ENCODE assay signal across 18 cellular contexts in genomic region chr19:4432918-4433506, GRCh38. TPM values are rescaled to one million over a fixed set of nuclear protein-coding genes. Genes with fewer than 3 reads are reported as not detected.
DNase-seq lines count a peak whose midpoint lies in the region; ATAC-seq, FAIRE-seq and TF ChIP-seq lines count a peak whose summit lies in the region.
"Had no signal": no experiment of that assay in that cellular context is flagged by ENCODE, and none has a peak within 500 bp of the region (broad histone marks: within the 10 kb centered on the region; RNA-seq: fewer than 3 reads in every experiment).

No MANE protein-coding gene starts in this region.

- TF ChIP-seq POLR2A in K562 (conservative IDR thresholded peaks at IDR 0.05) = no peak

- H3K9me1 ChIP-seq in K562 (ENCODE audit: control insufficient read depth, insufficient read depth, low read length) = peaks cover 4% of the 10 kb centered on the region

- in situ Hi-C loops in K562 (cut with MboI) = no loop called here

- no peaks in the 10 kb centered on the region for H3K9me3 ChIP-seq in K562 (replicated peaks; ENCODE audit: control insufficient read depth, insufficient read depth, low read depth, low read length)
- H3K9me3 ChIP-seq in osteoblast (ENCODE audit: low read depth, low read length) = no peaks in the 10 kb centered on the region
- H3K9me3 ChIP-seq: BE2C; BLaER1 treated with 17β-estradiol and CSF1 and Interleukin-3, amounts not matched to agents 10 nM and 100 nM had no signal

- DNase-seq in H7 = peak; percentile 55
- no peak for DNase-seq in K562 (ENCODE audit: extremely low read depth in 1 of 4, low spot score in 3 of 4)
- DNase-seq in osteoblast (ENCODE audit: insufficient read length, low spot score, missing footprints) = peak; percentile 51
- no peak for DNase-seq in medulla oblongata (ENCODE audit: extremely low spot score)
- no peak for DNase-seq in AG08395 (ENCODE audit: low spot score)
- DNase-seq: BE2C; CD4-positive, alpha-beta T cell; CD8-positive, alpha-beta memory T cell; DMS 273 treated with DMSO at 0.1 percent for 48 hours; DMS79; GF-D8; GOT3; HCEC 1CT had no signal

- peaks cover 68% of the 10 kb centered on the region for H3K36me3 ChIP-seq in H7 (replicated peaks; ENCODE audit: control insufficient read depth, insufficient read depth, low read length)
- peaks cover 92% of the 10 kb centered on the region; the same call in 2 of the 3 replicates for H3K36me3 ChIP-seq in K562 (ENCODE audit: control insufficient read depth, insufficient read depth, low read length)
- H3K36me3 ChIP-seq in osteoblast (ENCODE audit: insufficient read depth, low read length) = peaks cover 13% of the 10 kb centered on the region

- H3K4me1 ChIP-seq in K562 (replicated peaks in 1 of 2; ENCODE audit: control insufficient read depth in 2 of 2, insufficient read depth in 2 of 2, low read length in 2 of 2) (peaks cover 0 to 2% of the 10 kb centered on the region in 2 experiments; a peak in 1 of 5 replicates), osteoblast (ENCODE audit: insufficient read depth, low read length) (no peaks in the 10 kb centered on the region)
- H3K4me1 ChIP-seq: BE2C had no signal

- no peaks in the 10 kb centered on the region for H3K27me3 ChIP-seq in H7 (ENCODE audit: control insufficient read depth, insufficient read depth, low read length)
- H3K27me3 ChIP-seq in K562 (ENCODE audit: control insufficient read depth in 2 of 2, insufficient read depth in 2 of 2, low read length in 2 of 2) = no peaks in the 10 kb centered on the region
- H3K27me3 ChIP-seq in osteoblast (ENCODE audit: insufficient read depth, low read length) = no peaks in the 10 kb centered on the region
- H3K27me3 ChIP-seq: BE2C; BLaER1 treated with 17β-estradiol and CSF1 and Interleukin-3, amounts not matched to agents 10 nM and 100 nM had no signal

- no peak for TF ChIP-seq RAD21 in K562 (CRISPR knock-in tag; conservative IDR thresholded peaks at IDR 0.05 in 1 of 2, IDR thresholded peaks at IDR 0.05 in 1 of 2)

- H3K4me3 ChIP-seq in H7 (ENCODE audit: insufficient read depth, low read depth, low read length) (no peak overlapping the region), K562 (no peak overlapping the region), osteoblast (ENCODE audit: insufficient read depth, low read length) (no peak overlapping the region)

- CTCF ChIA-PET in K562 (lab: Yijun Ruan, JAX; ENCODE audit: low intra/inter-chr PET ratio) = no interaction called here

- no peak overlapping the region for H3K9ac ChIP-seq in K562 (ENCODE audit: insufficient read depth in 1 of 2, low read depth in 2 of 2, low read length in 2 of 2)

- H2AFZ ChIP-seq in K562 (ENCODE audit: low read depth, low read length) (no peak overlapping the region), osteoblast (ENCODE audit: low read length) (no peak overlapping the region)

- TF ChIP-seq CTCF in K562 (IDR thresholded peaks at IDR 0.05 in 2 of 3, conservative IDR thresholded peaks at IDR 0.05 in 1 of 3; ENCODE audit: insufficient read depth in 2 of 3, low read depth in 1 of 3, low read length in 3 of 3) (no peak), osteoblast (IDR thresholded peaks at IDR 0.05; ENCODE audit: extremely low read depth, low read depth, low read length) (no peak)

- no peak for FAIRE-seq in K562 (lab: Jason Lieb, UNC)
- FAIRE-seq: D721Med, GM12891, H54 had no signal

- TF ChIP-seq EP300 in K562 (IDR thresholded peaks at IDR 0.05; ENCODE audit: low read length) = no peak

- H3K27ac ChIP-seq in K562 (ENCODE audit: extremely low read depth, low read depth, low read length) (no peak overlapping the region), osteoblast (ENCODE audit: low read depth, low read length) (no peak overlapping the region)

- intact Hi-C loops in K562 (cut with micrococcal nuclease) = no loop called here

- H3K79me2 ChIP-seq in K562 (ENCODE audit: control insufficient read depth, insufficient read depth, low read length) (peaks cover 2% of the 10 kb centered on the region; the same call in 1 of the 3 replicates), osteoblast (ENCODE audit: insufficient read depth, low read length) (no peaks in the 10 kb centered on the region)

- no TSS peak for BruUV-seq in K562 (replicated peaks; lab: Mats Ljungman, UMichigan)

- 93% methylated on average over 18 of the region's 28 CpGs for WGBS in K562 (ENCODE audit: insufficient coverage, low coverage, missing lambda C conversion rate)

- H3K4me2 ChIP-seq in K562 (ENCODE audit: insufficient read depth, low read length) = no peak overlapping the region
- no peak overlapping the region for H3K4me2 ChIP-seq in osteoblast (ENCODE audit: insufficient read depth, low read length)

- no peaks in the 10 kb centered on the region for H4K20me1 ChIP-seq in K562 (replicated peaks; ENCODE audit: control insufficient read depth, insufficient read depth, low read length)
- H4K20me1 ChIP-seq in osteoblast (ENCODE audit: insufficient read depth, low read length) = peaks cover 4% of the 10 kb centered on the region

- ATAC-seq in K562 (no peak), GM19467 (IDR thresholded peaks at IDR 0.05; ENCODE audit: unreplicated experiment) (no peak)

- POLR2A ChIA-PET in K562 (lab: Yijun Ruan, JAX) = interaction anchor here (0.7 kb wide), 1 partner anchor 11 kb away, joined by 3 read pairs; no protein-coding TSS in a partner anchor

RNA-seq across cellular contexts. Expression of gene UBXN6, which starts 24.6 kb away (rescaled TPM):
- 36.0 and 41.8 TPM in 2 replicates for total RNA-seq in H7 (2014; rRNA removed; shearing (Covaris generic))
- 23.2 and 58.0 TPM in 2 replicates for total RNA-seq in K562 (2011; cell fraction: chromatin; rRNA removed; ENCODE audit: low replicate concordance)
- 57.5 and 64.5 TPM in 2 replicates for total RNA-seq in K562 (2011; cell fraction: nucleolus; rRNA removed)
- 32.2 and 37.0 TPM in 2 replicates for total RNA-seq in K562 (2011; cell fraction: nucleoplasm; rRNA removed)
- 49.7 and 63.6 TPM in 2 replicates for total RNA-seq in K562 (2014; rRNA removed)
- 8.6 and 11.0 TPM in 2 replicates for total RNA-seq in K562 (2014; rRNA removed; fragmentation: Illumina TruSeq; extraction: Trizol)
- 29.5 and 33.1 TPM in 2 replicates for total RNA-seq in K562 (2015; rRNA removed; fragmentation: Illumina TruSeq; extraction: Trizol)
- 80.8 and 90.2 TPM in 2 replicates for total RNA-seq in K562 (2021)
- 38.2 and 51.7 TPM in 2 replicates for polyA plus RNA-seq in K562 (2011; rRNA removed)
- 58.6 and 121 TPM in 2 replicates for polyA plus RNA-seq in K562 (2011; cell fraction: cytosol; rRNA removed)
- polyA plus RNA-seq in K562 (2011; cell fraction: nucleus; rRNA removed) = 54.4 and 74.2 TPM in 2 replicates
- polyA plus RNA-seq in K562 (2012) = 56.8 and 86.6 TPM in 2 replicates
- 17.5 and 45.2 TPM in 2 replicates for polyA plus RNA-seq in K562 (2014; fragmentation: Illumina TruSeq; extraction: Trizol)
- polyA plus RNA-seq in K562 (2014; fragmentation: Nextera tagmentation; extraction: Ambion mirVana) = 1 to 10 TPM in 1 of 2 experiments, under 1 TPM in 1; 0.48 to 1.8 TPM
- polyA plus RNA-seq in K562 (2014; rRNA removed) = 59.4 and 59.7 TPM in 2 replicates
- 17.1 and 20.7 TPM in 2 replicates for polyA minus RNA-seq in K562 (2011; rRNA and poly(A)+ RNA removed)
- polyA minus RNA-seq in K562 (2011; cell fraction: cytosol; rRNA and poly(A)+ RNA removed) = 32.3 and 41.4 TPM in 2 replicates
- polyA minus RNA-seq in K562 (2011; cell fraction: nucleus; rRNA and poly(A)+ RNA removed) = 14.9 and 15.9 TPM in 2 replicates
- 120 and 136 TPM in 2 replicates for total RNA-seq in osteoblast

RNA-seq across cellular contexts. Expression of gene CHAF1A, which starts 30.6 kb away (rescaled TPM):
- total RNA-seq in H7 (2014; rRNA removed; shearing (Covaris generic)) = 121 and 122 TPM in 2 replicates
- 122 and 169 TPM in 2 replicates for total RNA-seq in K562 (2011; cell fraction: chromatin; rRNA removed; ENCODE audit: low replicate concordance)
- 101 and 121 TPM in 2 replicates for total RNA-seq in K562 (2011; cell fraction: nucleolus; rRNA removed)
- 83.4 and 88.4 TPM in 2 replicates for total RNA-seq in K562 (2011; cell fraction: nucleoplasm; rRNA removed)
- 61.1 and 78.3 TPM in 2 replicates for total RNA-seq in K562 (2014; rRNA removed)
- 32.5 and 42.6 TPM in 2 replicates for total RNA-seq in K562 (2014; rRNA removed; fragmentation: Illumina TruSeq; extraction: Trizol)
- 51.4 and 51.8 TPM in 2 replicates for total RNA-seq in K562 (2015; rRNA removed; fragmentation: Illumina TruSeq; extraction: Trizol)
- total RNA-seq in K562 (2021) = 78.6 and 86.9 TPM in 2 replicates
- polyA plus RNA-seq in K562 (2011; rRNA removed) = 32.0 and 35.3 TPM in 2 replicates
- polyA plus RNA-seq in K562 (2011; cell fraction: cytosol; rRNA removed) = 33.8 and 95.9 TPM in 2 replicates
- 46.7 and 100 TPM in 2 replicates for polyA plus RNA-seq in K562 (2011; cell fraction: nucleus; rRNA removed)
- 65.6 and 65.8 TPM in 2 replicates for polyA plus RNA-seq in K562 (2012)
- polyA plus RNA-seq in K562 (2014; fragmentation: Illumina TruSeq; extraction: Trizol) = 45.2 and 59.3 TPM in 2 replicates
- polyA plus RNA-seq in K562 (2014; fragmentation: Nextera tagmentation; extraction: Ambion mirVana) = 1 to 10 TPM; 1.6 to 2.1 TPM
- polyA plus RNA-seq in K562 (2014; rRNA removed) = 65.4 and 73.4 TPM in 2 replicates
- 33.8 and 38.5 TPM in 2 replicates for polyA minus RNA-seq in K562 (2011; rRNA and poly(A)+ RNA removed)
- 43.1 and 61.4 TPM in 2 replicates for polyA minus RNA-seq in K562 (2011; cell fraction: cytosol; rRNA and poly(A)+ RNA removed)
- polyA minus RNA-seq in K562 (2011; cell fraction: nucleus; rRNA and poly(A)+ RNA removed) = 35.1 and 42.1 TPM in 2 replicates
- total RNA-seq in osteoblast = 3.6 and 5.6 TPM in 2 replicates

RNA-seq across cellular contexts. Expression of gene SH3GL1, which starts 32.7 kb away (rescaled TPM):
- total RNA-seq in H7 (2014; rRNA removed; shearing (Covaris generic)) = 73.1 and 97.7 TPM in 2 replicates
- total RNA-seq in K562 (2011; cell fraction: chromatin; rRNA removed; ENCODE audit: low replicate concordance) = 74.6 and 119 TPM in 2 replicates
- 59.7 and 60.0 TPM in 2 replicates for total RNA-seq in K562 (2011; cell fraction: nucleolus; rRNA removed)
- 58.7 and 78.3 TPM in 2 replicates for total RNA-seq in K562 (2011; cell fraction: nucleoplasm; rRNA removed)
- 48.0 and 60.1 TPM in 2 replicates for total RNA-seq in K562 (2014; rRNA removed)
- 6.1 and 9.4 TPM in 2 replicates for total RNA-seq in K562 (2014; rRNA removed; fragmentation: Illumina TruSeq; extraction: Trizol)
- total RNA-seq in K562 (2015; rRNA removed; fragmentation: Illumina TruSeq; extraction: Trizol) = 28.6 and 29.1 TPM in 2 replicates
- 72.0 and 75.3 TPM in 2 replicates for total RNA-seq in K562 (2021)
- polyA plus RNA-seq in K562 (2011; rRNA removed) = 25.7 and 44.0 TPM in 2 replicates
- polyA plus RNA-seq in K562 (2011; cell fraction: cytosol; rRNA removed) = 41.8 and 96.4 TPM in 2 replicates
- polyA plus RNA-seq in K562 (2011; cell fraction: nucleus; rRNA removed) = 68.2 and 94.2 TPM in 2 replicates
- polyA plus RNA-seq in K562 (2012) = 51.2 and 58.7 TPM in 2 replicates
- polyA plus RNA-seq in K562 (2014; fragmentation: Illumina TruSeq; extraction: Trizol) = 25.5 and 57.0 TPM in 2 replicates
- polyA plus RNA-seq in K562 (2014; fragmentation: Nextera tagmentation; extraction: Ambion mirVana) = 1 to 10 TPM; 1.7 to 2.1 TPM
- 58.5 and 64.7 TPM in 2 replicates for polyA plus RNA-seq in K562 (2014; rRNA removed)
- 8.2 and 13.7 TPM in 2 replicates for polyA minus RNA-seq in K562 (2011; rRNA and poly(A)+ RNA removed)
- 31.3 and 36.5 TPM in 2 replicates for polyA minus RNA-seq in K562 (2011; cell fraction: cytosol; rRNA and poly(A)+ RNA removed)
- polyA minus RNA-seq in K562 (2011; cell fraction: nucleus; rRNA and poly(A)+ RNA removed) = 17.4 and 22.5 TPM in 2 replicates
- 83.2 and 84.9 TPM in 2 replicates for total RNA-seq in osteoblast

RNA-seq across cellular contexts. Expression of gene HDGFL2, which starts 39.1 kb away (rescaled TPM):
- total RNA-seq in H7 (2014; rRNA removed; shearing (Covaris generic)) = 111 and 116 TPM in 2 replicates
- total RNA-seq in K562 (2011; cell fraction: chromatin; rRNA removed; ENCODE audit: low replicate concordance) = 18.0 and 40.2 TPM in 2 replicates
- 25.8 and 27.2 TPM in 2 replicates for total RNA-seq in K562 (2011; cell fraction: nucleolus; rRNA removed)
- 18.5 and 20.0 TPM in 2 replicates for total RNA-seq in K562 (2011; cell fraction: nucleoplasm; rRNA removed)
- total RNA-seq in K562 (2014; rRNA removed) (48.7 and 61.7 TPM in 2 replicates), K562 (2014; rRNA removed; fragmentation: Illumina TruSeq; extraction: Trizol) (10.7 and 12.3 TPM in 2 replicates), K562 (2015; rRNA removed; fragmentation: Illumina TruSeq; extraction: Trizol) (27.9 and 29.4 TPM in 2 replicates), K562 (2021) (39.7 and 45.9 TPM in 2 replicates), osteoblast (44.2 and 48.5 TPM in 2 replicates)
- polyA plus RNA-seq in K562 (2011; rRNA removed) (14.3 and 21.1 TPM in 2 replicates), K562 (2014; fragmentation: Illumina TruSeq; extraction: Trizol) (16.0 and 27.4 TPM in 2 replicates), K562 (2014; fragmentation: Nextera tagmentation; extraction: Ambion mirVana) (under 1 TPM; 0.13 to 0.21 TPM), K562 (2014; rRNA removed) (39.7 and 50.8 TPM in 2 replicates)
- 10.7 and 15.1 TPM in 2 replicates for polyA plus RNA-seq in K562 (2011; cell fraction: cytosol; rRNA removed)
- 32.8 and 44.3 TPM in 2 replicates for polyA plus RNA-seq in K562 (2011; cell fraction: nucleus; rRNA removed)
- polyA plus RNA-seq in K562 (2012) = 29.5 and 31.2 TPM in 2 replicates
- 9.0 and 10.3 TPM in 2 replicates for polyA minus RNA-seq in K562 (2011; rRNA and poly(A)+ RNA removed)
- 14.8 and 23.0 TPM in 2 replicates for polyA minus RNA-seq in K562 (2011; cell fraction: cytosol; rRNA and poly(A)+ RNA removed)
- polyA minus RNA-seq in K562 (2011; cell fraction: nucleus; rRNA and poly(A)+ RNA removed) = 6.3 and 9.2 TPM in 2 replicates

Comparison
In these comparisons a context has a peak if more than half of its experiments do, and no peak if none do; other contexts are left out.
1. DNase-seq: peak in H7 (single experiment) and osteoblast (single experiment); none in K562 (0 of 4), medulla oblongata (single experiment) and AG08395 (single experiment).